Comparison of ENCODE assay signal across 20 cellular contexts in the genomic region with DNA sequence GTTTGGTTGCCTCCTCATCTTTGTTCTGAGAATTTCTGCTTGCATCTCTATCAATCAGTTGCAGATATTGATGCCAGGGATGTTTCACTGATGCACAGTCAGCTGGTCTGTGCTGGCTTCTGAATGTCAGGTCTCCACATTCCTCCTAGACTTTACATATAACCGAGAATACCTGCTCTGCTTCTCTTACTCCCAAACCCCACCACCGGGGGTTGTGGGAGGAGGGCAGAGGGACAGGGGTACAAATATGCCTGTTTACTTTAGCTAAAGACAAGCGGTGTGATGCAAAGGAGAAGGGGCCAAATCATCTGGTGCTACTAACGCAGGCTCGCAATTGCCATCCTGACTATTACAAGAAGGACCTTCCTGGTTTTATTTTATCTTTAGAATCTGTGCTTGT. TPM values are rescaled to one million over a fixed set of nuclear protein-coding genes. Genes with fewer than 3 reads are reported as not detected.
A peak's percentile ranks its signal among the peaks of the same experiment; 100 is the strongest.
DNase-seq lines count a peak whose midpoint lies in the region; ATAC-seq, FAIRE-seq and TF ChIP-seq lines count a peak whose summit lies in the region.
"Had no signal": no experiment of that assay in that cellular context is flagged by ENCODE, and none has a peak within 500 bp of the region (broad histone marks: within the 10 kb centered on the region; RNA-seq: fewer than 3 reads in every experiment).

No MANE protein-coding gene starts in this region.

- no peaks in the 10 kb centered on the region for H3K9me3 ChIP-seq in endodermal cell (ENCODE audit: control insufficient read depth, low read length)
- no peaks in the 10 kb centered on the region for H3K9me3 ChIP-seq in mesenchymal stem cell (ENCODE audit: control insufficient read depth, low read length)
- H3K9me3 ChIP-seq: A549, Caco-2 had no signal

- H2AK5ac ChIP-seq in mesenchymal stem cell (ENCODE audit: low read length, severe bottlenecking) = no peak overlapping the region

- peak; percentile 0 for DNase-seq in NK-92 (lab: John Stamatoyannopoulos, UW; ENCODE audit: unreplicated experiment)
- no peak for DNase-seq in NK-92 treated with Interleukin-12 subunit alpha and Interleukin-12 subunit beta, amount 100 ng/mL, for 24 hours (lab: John Stamatoyannopoulos, UW)
- peak; percentile 54 for DNase-seq in endodermal cell
- DNase-seq in mesenchymal stem cell = no peak
- no peak for DNase-seq in GM03348 (ENCODE audit: low spot score)
- no peak for DNase-seq in GM19239 (ENCODE audit: insufficient read length, low spot score)
- no peak for DNase-seq in HuH-7 (ENCODE audit: low spot score)
- DNase-seq: AML-193; Caco-2; CD4-positive, alpha-beta T cell had no signal

- no peak overlapping the region for H3K4ac ChIP-seq in mesenchymal stem cell (ENCODE audit: low read depth in 1 of 2, low read length in 2 of 2)

- H3K4me3 ChIP-seq in endodermal cell (ENCODE audit: low read length) (no peak overlapping the region), mesenchymal stem cell (ENCODE audit: insufficient read depth in 1 of 2, low read depth in 1 of 2, low read length in 2 of 2) (no peak overlapping the region)
- H3K4me3 ChIP-seq: A549 had no signal

- H3K27me3 ChIP-seq in endodermal cell (ENCODE audit: control insufficient read depth, insufficient read depth, low read length, poor library complexity, severe bottlenecking) (no peaks in the 10 kb centered on the region), mesenchymal stem cell (ENCODE audit: control insufficient read depth in 1 of 2, insufficient read depth in 1 of 2, low read length in 2 of 2) (no peaks in the 10 kb centered on the region)

- H2BK12ac ChIP-seq in mesenchymal stem cell (ENCODE audit: low read length in 2 of 2) = no peak overlapping the region

- H3K23ac ChIP-seq in mesenchymal stem cell (ENCODE audit: low read length in 2 of 2) = no peak overlapping the region

- no peaks in the 10 kb centered on the region for H3K4me1 ChIP-seq in endodermal cell (ENCODE audit: control insufficient read depth, insufficient read depth, low read length)
- H3K4me1 ChIP-seq in mesenchymal stem cell (ENCODE audit: control insufficient read depth, insufficient read depth, low read depth, low read length) = no peaks in the 10 kb centered on the region
- H3K4me1 ChIP-seq: A549, Caco-2 had no signal

- no peak overlapping the region for H2BK120ac ChIP-seq in mesenchymal stem cell (ENCODE audit: low read depth, low read length)

- H3K79me1 ChIP-seq in mesenchymal stem cell (replicated peaks; ENCODE audit: low read length, poor library complexity, severe bottlenecking) = no peaks in the 10 kb centered on the region

- H4K8ac ChIP-seq in mesenchymal stem cell (ENCODE audit: low read length) = peak overlapping the region; percentile 7

- no peak overlapping the region for H3K27ac ChIP-seq in endodermal cell (ENCODE audit: low read depth, low read length)
- H3K27ac ChIP-seq in mesenchymal stem cell (ENCODE audit: low read length, poor library complexity, severe bottlenecking) = no peak overlapping the region
- H3K27ac ChIP-seq: 22Rv1, A549, C4-2B had no signal

- no peak for ATAC-seq in GM19023 (IDR thresholded peaks at IDR 0.05; ENCODE audit: unreplicated experiment)
- ATAC-seq: A549 had no signal

- FAIRE-seq in GM19239 (lab: Jason Lieb, UNC) = no peak
- FAIRE-seq: A549, G401.6, GM12892, GM18507, H54 had no signal

- H3K27me3 Mint-ChIP-seq in endodermal cell (ENCODE audit: insufficient read depth) = no peaks in the 10 kb centered on the region
- H3K27me3 Mint-ChIP-seq: CD4-positive, alpha-beta T cell had no signal

- no peaks in the 10 kb centered on the region for H3K36me3 Mint-ChIP-seq in endodermal cell (ENCODE audit: low read depth)

- no peak overlapping the region for H3K4me2 ChIP-seq in mesenchymal stem cell (ENCODE audit: low read length, poor library complexity, severe bottlenecking)
- H3K4me2 ChIP-seq: A549 had no signal

- peak; percentile 27 for TF ChIP-seq CTCF in endodermal cell (conservative IDR thresholded peaks at IDR 0.05)

- H3K9ac ChIP-seq in endodermal cell (ENCODE audit: extremely low read depth, low read length, poor library complexity, severe bottlenecking) = no peak overlapping the region
- H3K9ac ChIP-seq in mesenchymal stem cell (ENCODE audit: low read length) = no peak overlapping the region

- peak overlapping the region in 1 of 2 experiments; percentile 54 for H3K18ac ChIP-seq in mesenchymal stem cell (ENCODE audit: low read depth in 1 of 2, low read length in 2 of 2)

- no peak overlapping the region for H3K27ac Mint-ChIP-seq in endodermal cell
- H3K27ac Mint-ChIP-seq: CD4-positive, alpha-beta T cell had no signal

- H4K91ac ChIP-seq in mesenchymal stem cell (ENCODE audit: low read length) = no peak overlapping the region

- H2BK15ac ChIP-seq in mesenchymal stem cell (ENCODE audit: low read depth, poor library complexity, severe bottlenecking) = no peak overlapping the region

- no peak overlapping the region for H2AFZ ChIP-seq in mesenchymal stem cell (ENCODE audit: low read depth, low read length)

- H3K9me3 Mint-ChIP-seq in endodermal cell = no peaks in the 10 kb centered on the region

- H3K4me3 Mint-ChIP-seq in endodermal cell = no peak overlapping the region
- H3K4me3 Mint-ChIP-seq: CD4-positive, alpha-beta T cell had no signal

- H2BK5ac ChIP-seq in mesenchymal stem cell (ENCODE audit: low read depth, low read length, poor library complexity, severe bottlenecking) = no peak overlapping the region

- no peak overlapping the region for H3K14ac ChIP-seq in mesenchymal stem cell (ENCODE audit: low read length in 2 of 2)

- peaks cover 5% of the 10 kb centered on the region for H3K4me1 Mint-ChIP-seq in endodermal cell

- 84% methylated on average over 5 of the region's 5 CpGs; no CpG with 5 or more reads in 1 of the 2 experiments for whole genome bisulfite sequencing in endodermal cell (ENCODE audit: insufficient coverage in 1 of 2, insufficient read length in 1 of 2), 2 experiments
- 93% methylated on average over 4 of the region's 5 CpGs for WGBS in mesenchymal stem cell

- no peaks in the 10 kb centered on the region for H3K36me3 ChIP-seq in endodermal cell (ENCODE audit: control insufficient read depth, insufficient read depth, low read length)
- no peaks in the 10 kb centered on the region for H3K36me3 ChIP-seq in mesenchymal stem cell (ENCODE audit: control insufficient read depth in 1 of 2, insufficient read depth in 2 of 2, low read depth in 1 of 2, low read length in 2 of 2)

RNA-seq across cellular contexts. Expression of gene KLHL1, which starts 17.4 kb away (rescaled TPM):
- total RNA-seq in endodermal cell = under 1 TPM in 1 of 2 donors, not detected in 1; 0.15 TPM
- 1.4 TPM for polyA plus RNA-seq in endodermal cell (2013, experiment 1 of 2)
- polyA plus RNA-seq in endodermal cell (2013, experiment 2 of 2) = 0.99 TPM
- 0.08 TPM for polyA plus RNA-seq in mesenchymal stem cell (2013, experiment 1 of 2)
- polyA plus RNA-seq in mesenchymal stem cell (2013, experiment 2 of 2) = 0.11 TPM
- total RNA-seq: Caco-2; CD4-positive, alpha-beta T cell; HT-29 had no signal
- polyA plus RNA-seq: A549, BJ had no signal

RNA-seq across cellular contexts. Expression of gene ATXN8OS, which starts 18.1 kb away (rescaled TPM):
- total RNA-seq in endodermal cell = not detected
- polyA plus RNA-seq in endodermal cell (2013, experiment 1 of 2) = not detected
- polyA plus RNA-seq in endodermal cell (2013, experiment 2 of 2) = not detected
- polyA plus RNA-seq in mesenchymal stem cell (2013, experiment 1 of 2) = 0.04 TPM
- polyA plus RNA-seq in mesenchymal stem cell (2013, experiment 2 of 2) = not detected
- total RNA-seq: Caco-2; CD4-positive, alpha-beta T cell; HT-29 had no signal
- polyA plus RNA-seq: A549, BJ had no signal

Comparison
In these comparisons a context has a peak if more than half of its experiments do, and no peak if none do; other contexts are left out.
1. DNase-seq: peak in NK-92 (single experiment) and endodermal cell (single experiment); none in NK-92 treated with Interleukin-12 subunit alpha and Interleukin-12 subunit beta, amount 100 ng/mL, for 24 hours (single experiment), mesenchymal stem cell (single experiment), GM03348 (single experiment), GM19239 (single experiment) and HuH-7 (single experiment).